ENCODE assay signal across 8 cellular contexts in the genomic region with DNA sequence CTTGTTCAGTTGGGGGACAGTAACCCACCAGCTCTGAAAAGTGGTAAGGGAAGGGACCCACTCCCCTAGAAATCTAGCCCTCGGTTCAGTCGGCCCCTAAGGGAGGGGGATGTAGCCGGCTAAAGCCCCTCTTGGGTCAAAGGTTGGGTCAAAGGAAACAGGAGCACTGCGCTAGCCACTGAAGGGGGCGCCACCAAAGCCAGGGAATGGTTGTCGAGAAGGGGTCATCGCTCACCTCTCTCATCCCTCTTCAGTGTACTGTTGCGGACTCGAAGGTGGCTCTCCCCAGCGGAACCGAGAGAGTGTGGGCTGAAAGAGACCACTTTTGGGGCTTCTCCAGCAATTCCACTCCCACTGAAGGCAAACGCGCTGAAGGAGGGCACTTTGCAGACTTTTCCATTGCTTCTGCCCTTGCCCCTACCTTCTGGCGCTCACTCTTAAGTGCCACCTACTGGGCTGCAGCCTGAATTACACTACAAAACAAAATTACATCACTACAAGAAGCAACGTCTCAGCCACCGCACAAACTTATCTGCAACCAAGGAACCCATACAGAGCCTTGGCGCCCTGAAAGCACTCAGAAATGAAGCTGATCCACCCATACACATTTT.
A peak's percentile ranks its signal among the peaks of the same experiment; 100 is the strongest.
DNase-seq lines count a peak whose midpoint lies in the region; ATAC-seq and TF ChIP-seq lines count a peak whose summit lies in the region.

No MANE protein-coding gene starts in this region.

- no peaks in the 10 kb centered on the region for H3K79me2 ChIP-seq in osteoblast (ENCODE audit: insufficient read depth, low read length)

- no peak overlapping the region for H3K27ac Mint-ChIP-seq in activated T-helper 17 cell treated with anti-CD3 and anti-CD28 coated beads, Interleukin-2, amount 50 U/mL, for 72 hours

- H2AFZ ChIP-seq in osteoblast (ENCODE audit: low read length), result no peak overlapping the region

- intact Hi-C loops in aorta (cut with DNase I), result no loop called here

- ATAC-seq in HG02759 (IDR thresholded peaks at IDR 0.05; ENCODE audit: unreplicated experiment) (peak; percentile 58), aorta (ENCODE audit: low FRiP score) (no peak)
- ATAC-seq in activated T-helper 17 cell treated with anti-CD3 and anti-CD28 coated beads, Interleukin-2, amount 50 U/mL, for 72 hours (replicated peaks), result peak; percentile 28

- no peaks in the 10 kb centered on the region for H3K36me3 Mint-ChIP-seq in activated T-helper 17 cell treated with anti-CD3 and anti-CD28 coated beads, Interleukin-2, amount 50 U/mL, for 72 hours (ENCODE audit: low read depth)

- H3K4me1 ChIP-seq in osteoblast (ENCODE audit: insufficient read depth, low read length) (no peaks in the 10 kb centered on the region), aorta (ENCODE audit: control insufficient read depth in 1 of 2, insufficient read depth in 2 of 2, low read length in 2 of 2) (no peaks in the 10 kb centered on the region)

- no peaks in the 10 kb centered on the region for H4K20me1 ChIP-seq in osteoblast (ENCODE audit: insufficient read depth, low read length)

- POLR2A ChIA-PET in RWPE1 (lab: Yijun Ruan, JAX; ENCODE audit: low non-redundant PET), result no interaction called here

- H3K27ac ChIP-seq in osteoblast (ENCODE audit: low read depth, low read length), result no peak overlapping the region
- H3K27ac ChIP-seq in aorta (ENCODE audit: low read depth in 1 of 2, low read length in 2 of 2), result no peak overlapping the region
- no peak overlapping the region for H3K27ac ChIP-seq in RWPE1

- H3K4me3 Mint-ChIP-seq in activated T-helper 17 cell treated with anti-CD3 and anti-CD28 coated beads, Interleukin-2, amount 50 U/mL, for 72 hours, result no peak overlapping the region

- CTCF ChIA-PET in RWPE1 (lab: Yijun Ruan, JAX), result interaction anchor here (0.6 to 0.8 kb wide), 5 partner anchors 9 to 802 kb away, joined by 3 read pairs; no protein-coding TSS in a partner anchor

- H3K4me3 ChIP-seq in osteoblast (ENCODE audit: insufficient read depth, low read length) (no peak overlapping the region), aorta (ENCODE audit: low read length in 2 of 2) (no peak overlapping the region)

- DNase-seq in activated CD4-positive, alpha-beta T cell treated with anti-CD3 and anti-CD28 coated beads for 48 hours, result peak; percentile 16
- no peak for DNase-seq in activated CD4-positive, alpha-beta T cell treated with anti-CD3 and anti-CD28 coated beads for 1 hour
- DNase-seq in osteoblast (ENCODE audit: insufficient read length, low spot score, missing footprints) (peak; percentile 39), aorta (no peak), RWPE1 (ENCODE audit: low spot score) (no peak), midbrain (lab: John Stamatoyannopoulos, UW) (no peak)

- no peaks in the 10 kb centered on the region for H3K9me3 Mint-ChIP-seq in activated T-helper 17 cell treated with anti-CD3 and anti-CD28 coated beads, Interleukin-2, amount 50 U/mL, for 72 hours

- H3K27me3 Mint-ChIP-seq in activated T-helper 17 cell treated with anti-CD3 and anti-CD28 coated beads, Interleukin-2, amount 50 U/mL, for 72 hours, result peaks cover 35% of the 10 kb centered on the region

- H3K4me1 Mint-ChIP-seq in activated T-helper 17 cell treated with anti-CD3 and anti-CD28 coated beads, Interleukin-2, amount 50 U/mL, for 72 hours, result no peaks in the 10 kb centered on the region

- no peaks in the 10 kb centered on the region for H3K36me3 ChIP-seq in osteoblast (ENCODE audit: insufficient read depth, low read length)
- no peaks in the 10 kb centered on the region for H3K36me3 ChIP-seq in aorta (ENCODE audit: control insufficient read depth in 1 of 2, insufficient read depth in 2 of 2, low read length in 1 of 2)

- TF ChIP-seq CTCF in osteoblast (IDR thresholded peaks at IDR 0.05; ENCODE audit: extremely low read depth, low read depth, low read length) (peak; percentile 67), RWPE1 (conservative IDR thresholded peaks at IDR 0.05; ENCODE audit: low read depth) (no peak; the same call in 1 of the 2 replicates)

- peaks cover 4% of the 10 kb centered on the region for H3K27me3 ChIP-seq in osteoblast (ENCODE audit: insufficient read depth, low read length)
- H3K27me3 ChIP-seq in aorta (ENCODE audit: control insufficient read depth in 1 of 2, insufficient read depth in 2 of 2, low read length in 1 of 2), result no peaks in the 10 kb centered on the region

- 91 to 93% methylated on average over 17 of the region's 17 CpGs for WGBS in aorta, 2 donors

- no peak overlapping the region for H3K4me2 ChIP-seq in osteoblast (ENCODE audit: insufficient read depth, low read length)

- H3K9me3 ChIP-seq in osteoblast (ENCODE audit: low read depth, low read length) (no peaks in the 10 kb centered on the region), aorta (ENCODE audit: control insufficient read depth, low read length) (no peaks in the 10 kb centered on the region)

Comparison
In these comparisons a context has a peak if more than half of its experiments do, and no peak if none do; other contexts are left out.
1. DNase-seq: peak in activated CD4-positive, alpha-beta T cell treated with anti-CD3 and anti-CD28 coated beads for 48 hours (single experiment) and osteoblast (single experiment); none in activated CD4-positive, alpha-beta T cell treated with anti-CD3 and anti-CD28 coated beads for 1 hour (single experiment), aorta (0 of 2), RWPE1 (single experiment) and midbrain (single experiment).